In genomic region chr17:28953444-28954118, GRCh38 we compare ENCODE assay signal across 1 cellular context.
TF ChIP-seq lines count a peak whose summit lies in the region.

No MANE protein-coding gene starts in this region.

TF ChIP-seq in IMR-90, 13 proteins besides CTCF, POLR2A, EP300 and RAD21 (continued from another document):
- TF ChIP-seq RFX5 (IDR thresholded peaks at IDR 0.05; ENCODE audit: low read depth, low read length) (no peak), CEBPB (IDR thresholded peaks at IDR 0.05; ENCODE audit: low read depth, low read length) (no peak), NFE2L2 (IDR thresholded peaks at IDR 0.05; ENCODE audit: low read depth, low read length) (no peak), FOS (IDR thresholded peaks at IDR 0.05; ENCODE audit: low read depth, low read length) (no peak)
